ENCODE assay signal across 9 cellular contexts in the genomic region with DNA sequence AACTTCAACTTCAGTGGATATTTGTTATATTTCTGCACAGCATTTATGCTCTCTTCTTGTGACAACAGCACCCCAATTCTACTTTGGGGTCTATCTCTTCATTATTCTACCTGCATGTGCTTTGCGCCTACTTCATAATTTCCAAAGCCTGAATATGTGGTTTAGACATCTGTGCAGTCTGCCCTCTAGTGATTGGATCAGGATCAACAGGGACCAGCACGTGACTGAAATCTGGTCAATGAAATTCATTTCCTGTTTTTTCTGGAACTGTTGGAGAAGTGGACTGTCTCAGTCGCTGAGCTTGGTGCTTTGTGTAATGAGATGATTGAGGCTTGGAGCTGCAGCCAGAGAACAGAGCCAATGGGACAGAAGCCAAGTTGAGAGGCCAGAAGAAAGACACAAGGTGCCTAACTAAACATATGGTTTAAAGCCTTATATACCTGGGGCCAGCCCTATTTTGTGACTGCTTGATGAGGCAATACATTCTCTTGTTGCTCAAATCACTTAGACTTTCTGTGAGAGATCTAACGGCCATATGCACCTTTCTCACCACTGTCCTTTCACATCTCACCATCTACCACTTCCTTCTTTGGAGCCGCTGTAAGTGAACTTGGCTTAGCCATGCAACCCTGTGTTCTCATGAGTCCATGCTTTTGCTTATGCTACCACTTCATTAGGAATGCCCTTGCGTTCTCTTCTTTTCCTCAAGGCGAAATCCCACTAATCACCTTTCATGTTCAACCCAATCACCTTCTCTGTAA.
DNase-seq lines count a peak whose midpoint lies in the region; ATAC-seq and TF ChIP-seq lines count a peak whose summit lies in the region.
"Had no signal": no experiment of that assay in that cellular context is flagged by ENCODE, and none has a peak within 500 bp of the region (broad histone marks: within the 10 kb centered on the region; RNA-seq: fewer than 3 reads in every experiment).

No MANE protein-coding gene starts in this region.

- H3K36me3 ChIP-seq in SU-DHL-6 (ENCODE audit: low read length) = no peaks in the 10 kb centered on the region
- H3K36me3 ChIP-seq in suprapubic skin = no peaks in the 10 kb centered on the region
- H3K36me3 ChIP-seq: pancreas had no signal

- H3K79me2 ChIP-seq in SU-DHL-6 (ENCODE audit: insufficient read depth, low read length) = no peaks in the 10 kb centered on the region

- no peak overlapping the region for H3K9ac ChIP-seq in SU-DHL-6 (ENCODE audit: low read length)

- H3K4me3 ChIP-seq in SU-DHL-6 (ENCODE audit: insufficient read depth, low read length, poor library complexity, severe bottlenecking) = no peak overlapping the region
- no peak overlapping the region for H3K4me3 ChIP-seq in suprapubic skin
- H3K4me3 ChIP-seq: pancreas had no signal

- no peak overlapping the region for H2AFZ ChIP-seq in SU-DHL-6 (ENCODE audit: low read depth, low read length, severe bottlenecking)

- TF ChIP-seq CTCF in SU-DHL-6 (IDR thresholded peaks at IDR 0.05; ENCODE audit: insufficient read depth, low read length, poor library complexity, severe bottlenecking) = peak; percentile 27
- no peak for TF ChIP-seq CTCF in suprapubic skin (IDR thresholded peaks at IDR 0.05)

- no peaks in the 10 kb centered on the region for H3F3A ChIP-seq in SU-DHL-6 (ENCODE audit: insufficient read depth)

- DNase-seq in NCI-H524 (lab: John Stamatoyannopoulos, UW) = peak; percentile 29 to 37
- DNase-seq in NCI-H524 treated with DMSO at 0.1 percent for 48 hours (lab: John Stamatoyannopoulos, UW) = no peak
- peak; percentile 1 for DNase-seq in kidney glomerular epithelial cell (lab: John Stamatoyannopoulos, UW)
- no peak for DNase-seq in suprapubic skin (ENCODE audit: low spot score in 2 of 2)
- DNase-seq in inferior parietal cortex (ENCODE audit: extremely low spot score) = no peak

- H3K27ac ChIP-seq in SU-DHL-6 (ENCODE audit: low read depth, low read length) (no peak overlapping the region), suprapubic skin (no peak overlapping the region)
- H3K27ac ChIP-seq: pancreas had no signal

- H3K4me1 ChIP-seq in suprapubic skin = no peaks in the 10 kb centered on the region

- no peaks in the 10 kb centered on the region for H3K9me2 ChIP-seq in SU-DHL-6 (replicated peaks; ENCODE audit: insufficient read depth, low read length)

- ATAC-seq in HG03432 (IDR thresholded peaks at IDR 0.05; ENCODE audit: unreplicated experiment) = peak; percentile 59
- no peak for ATAC-seq in HG03025 (IDR thresholded peaks at IDR 0.05; ENCODE audit: low FRiP score, unreplicated experiment)

- H3K9me3 ChIP-seq in SU-DHL-6 (ENCODE audit: insufficient read depth, low read length) (no peaks in the 10 kb centered on the region), suprapubic skin (no peaks in the 10 kb centered on the region)
- H3K9me3 ChIP-seq: pancreas had no signal

- TF ChIP-seq POLR2A in suprapubic skin (IDR thresholded peaks at IDR 0.05) = no peak

- H3K27me3 ChIP-seq in SU-DHL-6 (ENCODE audit: low read length) (no peaks in the 10 kb centered on the region), suprapubic skin (no peaks in the 10 kb centered on the region)
- H3K27me3 ChIP-seq: pancreas had no signal

- no peak overlapping the region for H3K4me2 ChIP-seq in SU-DHL-6 (ENCODE audit: low read depth, low read length, poor library complexity, severe bottlenecking)

- no peaks in the 10 kb centered on the region for H4K20me1 ChIP-seq in SU-DHL-6 (ENCODE audit: low read depth, low read length)

- 69% methylated on average over 7 of the region's 7 CpGs for WGBS in suprapubic skin

- no peak for TF ChIP-seq EP300 in suprapubic skin (IDR thresholded peaks at IDR 0.05)

Comparison
In these comparisons a context has a peak if more than half of its experiments do, and no peak if none do; other contexts are left out.
1. DNase-seq: peak in NCI-H524 (2 of 2) and kidney glomerular epithelial cell (single experiment); none in NCI-H524 treated with DMSO at 0.1 percent for 48 hours (single experiment), suprapubic skin (0 of 2) and inferior parietal cortex (single experiment).